8 cellular contexts compared by ENCODE assay signal in genomic region chr7:76358478-76359110, GRCh38. TPM values are rescaled to one million over a fixed set of nuclear protein-coding genes. Genes with fewer than 3 reads are reported as not detected.
DNase-seq lines count a peak whose midpoint lies in the region; ATAC-seq and TF ChIP-seq lines count a peak whose summit lies in the region.

Gene YWHAG (minus strand): TSS chr7:76358991. CDS start chr7:76358808, 183 bp downstream.

- TF ChIP-seq CTCF in mammary epithelial cell (conservative IDR thresholded peaks at IDR 0.05 in 1 of 2, IDR thresholded peaks at IDR 0.05 in 1 of 2; ENCODE audit: extremely low read depth in 1 of 2, insufficient read depth in 1 of 2, low read depth in 1 of 2, low read length in 2 of 2) (no peak), spleen (IDR thresholded peaks at IDR 0.05 in 8 of 11, conservative IDR thresholded peaks at IDR 0.05 in 3 of 11) (peak in 1 of 11 experiments; percentile 6)

- H3K27me3 ChIP-seq in mammary epithelial cell (ENCODE audit: insufficient read depth, low read length) = no peaks in the 10 kb centered on the region
- H3K27me3 ChIP-seq in spleen (replicated peaks in 1 of 7) = no peaks in the 10 kb centered on the region

- CTCF ChIA-PET in mammary epithelial cell (lab: Charles Lee; ENCODE audit: low non-redundant PET) = interaction anchor here (0.6 kb wide), 1 partner anchor 33 kb away, joined by 3 read pairs; no protein-coding TSS in a partner anchor

- dilution Hi-C loops in mammary epithelial cell (cut with HindIII; ENCODE audit: low sequenced_read_pairs) = no loop called here

- peaks cover 52% of the 10 kb centered on the region for H3K79me2 ChIP-seq in mammary epithelial cell (ENCODE audit: insufficient read depth, low read length)

- peaks cover 15% of the 10 kb centered on the region for H3K4me1 ChIP-seq in mammary epithelial cell (ENCODE audit: insufficient read depth, low read length)
- H3K4me1 ChIP-seq in spleen = peaks cover 21 to 62% (median 48%) of the 10 kb centered on the region in 6 donors

- H3K4me3 ChIP-seq in mammary epithelial cell (replicated peaks in 1 of 3; ENCODE audit: insufficient read depth in 1 of 3, low read depth in 2 of 3, low read length in 3 of 3) = peak within 1 kb of the TSS; percentile 89 to 98 (median 94)
- H3K4me3 ChIP-seq in spleen = peak within 1 kb of the TSS; percentile 90 to 100 (median 99)

- H4K20me1 ChIP-seq in mammary epithelial cell (ENCODE audit: insufficient read depth, low read length) = peaks cover 22% of the 10 kb centered on the region

- peak; percentile 93 to 98 (median 94) for TF ChIP-seq POLR2A in spleen (IDR thresholded peaks at IDR 0.05)

- peak; percentile 87 to 93 (median 90) for DNase-seq in activated CD4-positive, CD25-positive, alpha-beta regulatory T cell (lab: John Stamatoyannopoulos, UW)
- DNase-seq in activated CD4-positive, CD25-positive, alpha-beta regulatory T cell treated with anti-CD3 and anti-CD28 coated beads, Interleukin-2, amount 50 U/mL, for 72 hours = no peak
- DNase-seq in NCI-H2081 (lab: John Stamatoyannopoulos, UW) (peak; percentile 89 to 92), UCSD-AML1 (lab: John Stamatoyannopoulos, UW; ENCODE audit: unreplicated experiment) (peak; percentile 87), mammary epithelial cell (peak; percentile 85), iPS-NIHi7 (ENCODE audit: extremely low spot score) (peak; percentile 85), spleen (peak; percentile 97)

- H3K9me3 ChIP-seq in mammary epithelial cell (replicated peaks; ENCODE audit: insufficient read depth, low read length) (no peaks in the 10 kb centered on the region), spleen (no peaks in the 10 kb centered on the region)

- peak within 1 kb of the TSS; percentile 100 for H3K9ac ChIP-seq in mammary epithelial cell (ENCODE audit: insufficient read depth, low read length)

- 0% methylated on average over 10 of the region's 80 CpGs for WGBS in mammary epithelial cell (ENCODE audit: low coverage, missing lambda C conversion rate)
- WGBS in spleen, 5 donors = 0 to 1% (median 1%) methylated on average over 37 to 80 of the region's 80 CpGs

- peak within 1 kb of the TSS; percentile 93 for H2AFZ ChIP-seq in mammary epithelial cell (ENCODE audit: low read depth, low read length)

- intact Hi-C loops in mammary epithelial cell (cut with micrococcal nuclease) = loop anchor here (1.0 kb wide), 3 partner anchors 35 to 65 kb away; no protein-coding TSS in a partner anchor
- intact Hi-C loops in spleen (cut with DNase I; ENCODE audit: low total_unique reads) = loop anchor here (5.0 kb wide), 1 partner anchor 41 kb away; no protein-coding TSS in a partner anchor

- H3K27ac ChIP-seq in mammary epithelial cell (ENCODE audit: insufficient read depth, low read depth, low read length) = peak within 1 kb of the TSS; percentile 92
- peak within 1 kb of the TSS; percentile 93 to 99 (median 98) for H3K27ac ChIP-seq in spleen

- peak; percentile 59 for ATAC-seq in HG02938 (IDR thresholded peaks at IDR 0.05; ENCODE audit: unreplicated experiment)

- in situ Hi-C loops in mammary epithelial cell (cut with MboI; ENCODE audit: low sequenced_read_pairs in 2 of 2) = loop anchor here in 1 of 2 donors (5.0 kb wide), 1 partner anchor 64 kb away; the partner anchor contains the start of gene ZP3

- peak within 1 kb of the TSS; percentile 95 for H3K4me2 ChIP-seq in mammary epithelial cell (ENCODE audit: insufficient read depth, low read depth, low read length)

- no TSS peak for BruUV-seq in mammary epithelial cell (replicated peaks; lab: Mats Ljungman, UMichigan)

- peaks cover 20% of the 10 kb centered on the region for H3K36me3 ChIP-seq in mammary epithelial cell (ENCODE audit: insufficient read depth, low read length)
- peaks cover 0 to 35% (median 0%) of the 10 kb centered on the region in 6 donors for H3K36me3 ChIP-seq in spleen

RNA-seq across cellular contexts. Expression of gene YWHAG, which starts in this region (rescaled TPM):
- total RNA-seq in mammary epithelial cell = 100 to 1,000 TPM; 155 to 227 TPM
- 74.1 TPM for polyA plus RNA-seq in mammary epithelial cell
- 151 TPM for polyA minus RNA-seq in mammary epithelial cell
- 100 to 1,000 TPM in 1 of 7 donors, 10 to 100 TPM in 6; 60.6 to 108 (median 80.5) TPM for total RNA-seq in spleen
- 10 to 100 TPM; 19.7 to 35.6 (median 26.2) TPM for polyA plus RNA-seq in spleen
